Comparison of ENCODE assay signal across 13 cellular contexts in the genomic region with DNA sequence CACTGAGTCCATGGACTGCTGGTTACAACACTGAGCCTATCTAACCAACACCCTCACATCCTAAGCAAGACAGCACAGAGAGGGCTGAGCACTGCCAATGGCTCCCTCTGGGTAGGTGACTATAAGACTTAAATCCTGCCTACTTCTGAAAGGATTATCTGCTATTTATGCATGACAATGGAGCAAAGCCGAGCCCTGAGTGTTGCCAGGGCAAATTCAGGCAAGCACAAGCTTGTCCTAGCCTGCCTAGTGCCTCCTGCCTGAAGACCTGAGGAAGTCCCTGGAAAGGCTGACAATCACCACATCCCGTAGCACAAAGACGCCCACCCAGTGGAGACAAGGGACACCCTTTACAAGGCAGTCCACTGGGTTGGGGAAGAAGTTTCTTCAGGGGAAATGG.
DNase-seq lines count a peak whose midpoint lies in the region; ATAC-seq and TF ChIP-seq lines count a peak whose summit lies in the region.
"Had no signal": no experiment of that assay in that cellular context is flagged by ENCODE, and none has a peak within 500 bp of the region (broad histone marks: within the 10 kb centered on the region; RNA-seq: fewer than 3 reads in every experiment).

No MANE protein-coding gene starts in this region.

- WGBS in IMR-90 (ENCODE audit: extremely low coverage in 2 of 2, insufficient read length in 1 of 2), 2 experiments, result no CpG with 5 or more reads among the region's 3 CpGs

- intact Hi-C loops in IMR-90 (cut with micrococcal nuclease) (no loop called here), Panc1 (cut with micrococcal nuclease; ENCODE audit: unreplicated experiment) (no loop called here), cardiac septum (cut with DNase I) (no loop called here)

- dilution Hi-C loops in IMR-90 (cut with HindIII; ENCODE audit: low sequenced_read_pairs, unreplicated experiment), result no loop called here

- no peaks in the 10 kb centered on the region for H3K79me1 ChIP-seq in IMR-90 (ENCODE audit: low read depth in 1 of 2, low read length in 2 of 2)

- TF ChIP-seq RAD21 in IMR-90 (IDR thresholded peaks at IDR 0.05; ENCODE audit: low read length), result no peak

- H3K9me3 ChIP-seq in IMR-90 (ENCODE audit: control insufficient read depth, insufficient read depth, low read length) (no peaks in the 10 kb centered on the region), Panc1 (ENCODE audit: control insufficient read depth, insufficient read depth, low read depth, low read length) (no peaks in the 10 kb centered on the region)
- H3K9me3 ChIP-seq: gastroesophageal sphincter had no signal

- DNase-seq in DMS153 treated with DMSO at 0.1 percent for 48 hours (lab: John Stamatoyannopoulos, UW; ENCODE audit: unreplicated experiment) (peak; percentile 47), IMR-90 (no peak), Panc1 (ENCODE audit: low read depth, low spot score) (no peak), iPS-NIHi7 (ENCODE audit: extremely low spot score) (peak; percentile 62), GM10266 (ENCODE audit: extremely low spot score) (no peak), cardiac septum (ENCODE audit: low spot score) (no peak)
- DNase-seq: activated CD8-positive, alpha-beta memory T cell treated with anti-CD3 and anti-CD28 coated beads, Interleukin-2, amount 50 U/mL, for 4 hours; DND-41; effector memory CD8-positive, alpha-beta T cell; NCI-H187 treated with DMSO at 0.1 percent for 48 hours had no signal

- no peak overlapping the region for H3K4me2 ChIP-seq in IMR-90 (ENCODE audit: low read depth, low read length)

- H2AK5ac ChIP-seq in IMR-90 (ENCODE audit: low read depth, low read length), result no peak overlapping the region

- no peak overlapping the region for H3K9ac ChIP-seq in IMR-90 (ENCODE audit: low read depth, low read length)

- no peak overlapping the region for H4K8ac ChIP-seq in IMR-90 (ENCODE audit: low read depth in 2 of 2, low read length in 2 of 2)

- no peak overlapping the region for H2BK15ac ChIP-seq in IMR-90 (ENCODE audit: low read depth, low read length)

- TF ChIP-seq POLR2A in IMR-90 (IDR thresholded peaks at IDR 0.05; ENCODE audit: low read depth, low read length), result no peak

- BruUV-seq in IMR-90 (replicated peaks; lab: Mats Ljungman, UMichigan), result no TSS peak
- BruUV-seq in Panc1 (replicated peaks; lab: Mats Ljungman, UMichigan), result no TSS peak

- no peak overlapping the region for H3K23ac ChIP-seq in IMR-90 (ENCODE audit: low read depth, low read length)

- H4K91ac ChIP-seq in IMR-90 (ENCODE audit: insufficient read depth, low read depth, low read length), result peak overlapping the region; percentile 9; the same call in 1 of the 2 replicates

- POLR2A ChIA-PET in IMR-90 (lab: Charles Lee; ENCODE audit: unreplicated experiment), result no interaction called here
- POLR2A ChIA-PET in Panc1 (lab: Charles Lee), result no interaction called here

- H3K56ac ChIP-seq in IMR-90 (ENCODE audit: extremely low read depth, insufficient read depth, low read length), result no peak overlapping the region

- H4K5ac ChIP-seq in IMR-90 (ENCODE audit: low read depth, low read length), result peak overlapping the region; percentile 63; the same call in 1 of the 2 replicates

- H3K36me3 ChIP-seq in IMR-90 (ENCODE audit: control insufficient read depth, insufficient read depth, low read length) (no peaks in the 10 kb centered on the region), Panc1 (ENCODE audit: control insufficient read depth, insufficient read depth, low read length) (no peaks in the 10 kb centered on the region)
- H3K36me3 ChIP-seq: gastroesophageal sphincter had no signal

- CTCF ChIA-PET in IMR-90 (lab: Yijun Ruan, JAX), result no interaction called here
- CTCF ChIA-PET in Panc1 (lab: Charles Lee), result no interaction called here

- ATAC-seq in IMR-90 (ENCODE audit: low read depth) (no peak), Panc1 (peak; percentile 38; the same call in 1 of the 2 replicates), GM21723 (IDR thresholded peaks at IDR 0.05; ENCODE audit: unreplicated experiment) (no peak), HG02938 (IDR thresholded peaks at IDR 0.05; ENCODE audit: unreplicated experiment) (no peak)
- ATAC-seq: effector memory CD8-positive, alpha-beta T cell; gastroesophageal sphincter had no signal

- peak overlapping the region; percentile 4 for H2AFZ ChIP-seq in IMR-90 (replicated peaks; ENCODE audit: low read length, poor library complexity)

- no peaks in the 10 kb centered on the region for H4K20me1 ChIP-seq in IMR-90 (ENCODE audit: insufficient read depth, low read length)

- H2AK9ac ChIP-seq in IMR-90 (replicated peaks; ENCODE audit: low read depth, low read length, poor library complexity), result no peak overlapping the region

- H3K27ac ChIP-seq in IMR-90 (ENCODE audit: insufficient read depth, low read length) (no peak overlapping the region), Panc1 (ENCODE audit: low read length) (no peak overlapping the region)
- H3K27ac ChIP-seq: gastroesophageal sphincter had no signal

- H3K9me1 ChIP-seq in IMR-90 (ENCODE audit: insufficient read depth, low read length), result no peaks in the 10 kb centered on the region

- H3K14ac ChIP-seq in IMR-90 (replicated peaks; ENCODE audit: low read depth, low read length), result no peak overlapping the region

- H3K4ac ChIP-seq in IMR-90 (ENCODE audit: low read depth, low read length), result peak overlapping the region; percentile 30; the same call in 1 of the 2 replicates

- peak overlapping the region; percentile 59; the same call in 1 of the 2 replicates for H3K18ac ChIP-seq in IMR-90 (ENCODE audit: low read depth, low read length)

- H3K4me1 ChIP-seq in IMR-90 (ENCODE audit: control insufficient read depth, insufficient read depth, low read length) (peaks cover 8% of the 10 kb centered on the region), Panc1 (ENCODE audit: control insufficient read depth, insufficient read depth, low read length) (no peaks in the 10 kb centered on the region)
- H3K4me1 ChIP-seq: gastroesophageal sphincter had no signal

- TF ChIP-seq CTCF in IMR-90 (conservative IDR thresholded peaks at IDR 0.05; ENCODE audit: low read depth, low read length), result no peak
- no peak for TF ChIP-seq CTCF in Panc1 (IDR thresholded peaks at IDR 0.05)
- TF ChIP-seq CTCF in GM10266 (IDR thresholded peaks at IDR 0.05; ENCODE audit: control insufficient read depth, insufficient read depth, low read depth, missing control alignments), result no peak

- H2BK120ac ChIP-seq in IMR-90 (ENCODE audit: low read depth, low read length), result no peak overlapping the region

- H3K27me3 ChIP-seq in IMR-90 (ENCODE audit: control insufficient read depth, insufficient read depth, low read length) (no peaks in the 10 kb centered on the region; the same call in 1 of the 2 replicates), Panc1 (ENCODE audit: control insufficient read depth, insufficient read depth, low read length) (no peaks in the 10 kb centered on the region)
- H3K27me3 ChIP-seq: gastroesophageal sphincter had no signal

- H3K4me3 ChIP-seq in IMR-90 (ENCODE audit: insufficient read depth, low read depth, low read length) (no peak overlapping the region), Panc1 (ENCODE audit: low read depth in 2 of 2, low read length in 2 of 2) (no peak overlapping the region)
- H3K4me3 ChIP-seq: gastroesophageal sphincter had no signal

- H2BK5ac ChIP-seq in IMR-90 (ENCODE audit: low read depth, low read length, poor library complexity, severe bottlenecking), result peak overlapping the region; percentile 4

- in situ Hi-C loops in IMR-90 (cut with MboI; ENCODE audit: low sequenced_read_pairs) (no loop called here), Panc1 (cut with HindIII; ENCODE audit: low pct_unique_long_range_greater_than_20kb, low sequenced_read_pairs) (no loop called here)

- H2BK20ac ChIP-seq in IMR-90 (ENCODE audit: low read depth, low read length), result no peak overlapping the region

TF ChIP-seq in IMR-90, 13 proteins besides CTCF, POLR2A, EP300 and RAD21:
- TF ChIP-seq, protein P1, sequence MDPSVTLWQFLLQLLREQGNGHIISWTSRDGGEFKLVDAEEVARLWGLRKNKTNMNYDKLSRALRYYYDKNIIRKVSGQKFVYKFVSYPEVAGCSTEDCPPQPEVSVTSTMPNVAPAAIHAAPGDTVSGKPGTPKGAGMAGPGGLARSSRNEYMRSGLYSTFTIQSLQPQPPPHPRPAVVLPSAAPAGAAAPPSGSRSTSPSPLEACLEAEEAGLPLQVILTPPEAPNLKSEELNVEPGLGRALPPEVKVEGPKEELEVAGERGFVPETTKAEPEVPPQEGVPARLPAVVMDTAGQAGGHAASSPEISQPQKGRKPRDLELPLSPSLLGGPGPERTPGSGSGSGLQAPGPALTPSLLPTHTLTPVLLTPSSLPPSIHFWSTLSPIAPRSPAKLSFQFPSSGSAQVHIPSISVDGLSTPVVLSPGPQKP (IDR thresholded peaks at IDR 0.05; ENCODE audit: borderline replicate concordance, low read depth, low read length), result no peak
- TF ChIP-seq MAZ (IDR thresholded peaks at IDR 0.05; ENCODE audit: borderline replicate concordance, low read depth, low read length) (no peak), FOS (IDR thresholded peaks at IDR 0.05; ENCODE audit: low read depth, low read length) (no peak), NFE2L2 (IDR thresholded peaks at IDR 0.05; ENCODE audit: low read depth, low read length) (no peak), CHD1 (IDR thresholded peaks at IDR 0.05; ENCODE audit: low read depth, low read length) (no peak), RCOR1 (IDR thresholded peaks at IDR 0.05; ENCODE audit: insufficient replicate concordance, low read length) (no peak), BHLHE40 (IDR thresholded peaks at IDR 0.05; ENCODE audit: low read depth, low read length) (no peak), MXI1 (IDR thresholded peaks at IDR 0.05; ENCODE audit: borderline replicate concordance, low read depth, low read length) (no peak)
- TF ChIP-seq, protein P2, sequence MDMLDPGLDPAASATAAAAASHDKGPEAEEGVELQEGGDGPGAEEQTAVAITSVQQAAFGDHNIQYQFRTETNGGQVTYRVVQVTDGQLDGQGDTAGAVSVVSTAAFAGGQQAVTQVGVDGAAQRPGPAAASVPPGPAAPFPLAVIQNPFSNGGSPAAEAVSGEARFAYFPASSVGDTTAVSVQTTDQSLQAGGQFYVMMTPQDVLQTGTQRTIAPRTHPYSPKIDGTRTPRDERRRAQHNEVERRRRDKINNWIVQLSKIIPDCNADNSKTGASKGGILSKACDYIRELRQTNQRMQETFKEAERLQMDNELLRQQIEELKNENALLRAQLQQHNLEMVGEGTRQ (IDR thresholded peaks at IDR 0.05; ENCODE audit: low read depth, low read length), result no peak

Comparison
In these comparisons a context has a peak if more than half of its experiments do, and no peak if none do; other contexts are left out.
1. DNase-seq: peak in DMS153 treated with DMSO at 0.1 percent for 48 hours (single experiment) and iPS-NIHi7 (single experiment); none in IMR-90 (single experiment), Panc1 (single experiment), GM10266 (single experiment) and cardiac septum (single experiment).